In genomic region chr9:26892251-26893029, GRCh38 we compare ENCODE assay signal across 1 cellular context.
A peak's percentile ranks its signal among the peaks of the same experiment; 100 is the strongest.
TF ChIP-seq lines count a peak whose summit lies in the region.

CAAP1 (minus strand) TSS chr9:26892802; CDS start chr9:26892715, 87 bp downstream.

TF ChIP-seq in A549, 52 proteins besides CTCF, POLR2A, EP300 and RAD21 (continued from another document):
- TF ChIP-seq CBX2 (IDR thresholded peaks at IDR 0.05; ENCODE audit: borderline replicate concordance, low read depth) = no peak
- TF ChIP-seq FOSL2 (IDR thresholded peaks at IDR 0.05) = no peak
- TF ChIP-seq FOSL2 (CRISPR knock-in tag; IDR thresholded peaks at IDR 0.05) = no peak
- peak; percentile 82 to 90; a peak in 4 of 5 replicates for TF ChIP-seq JUN (IDR thresholded peaks at IDR 0.05)
- no peak for TF ChIP-seq TP53 (CRISPR knock-in tag; IDR thresholded peaks at IDR 0.05)
- no peak for TF ChIP-seq NFE2L2 (conservative IDR thresholded peaks at IDR 0.05; ENCODE audit: low read length)
- no peak for TF ChIP-seq POLR2AphosphoS2 (conservative IDR thresholded peaks at IDR 0.05; ENCODE audit: low read length)
- no peak for TF ChIP-seq BHLHE40 (IDR thresholded peaks at IDR 0.05; ENCODE audit: low read depth, low read length)
- no peak for TF ChIP-seq EHF (CRISPR knock-in tag; IDR thresholded peaks at IDR 0.05)
- TF ChIP-seq GATA3 (IDR thresholded peaks at IDR 0.05; ENCODE audit: borderline replicate concordance) = peak; percentile 41; the same call in 1 of the 2 replicates
- peak; percentile 89 for TF ChIP-seq PHF8 (IDR thresholded peaks at IDR 0.05; ENCODE audit: borderline replicate concordance, low read depth)
- no peak for TF ChIP-seq HOXB5 (CRISPR knock-in tag; IDR thresholded peaks at IDR 0.05)
- no peak for TF ChIP-seq ZFP36 (IDR thresholded peaks at IDR 0.05; ENCODE audit: borderline replicate concordance, partially characterized antibody)
- no peak for TF ChIP-seq SREBF2 (IDR thresholded peaks at IDR 0.05)
- TF ChIP-seq E2F6 (IDR thresholded peaks at IDR 0.05; ENCODE audit: borderline replicate concordance, low read depth) = peak; percentile 77
- TF ChIP-seq CBX8 (IDR thresholded peaks at IDR 0.05) = no peak
- TF ChIP-seq REST (IDR thresholded peaks at IDR 0.05) = peak; percentile 16; the same call in 1 of the 2 replicates
- TF ChIP-seq EHMT2 (IDR thresholded peaks at IDR 0.05; ENCODE audit: low read depth) = no peak
- no peak for TF ChIP-seq HOXB13 (CRISPR knock-in tag; IDR thresholded peaks at IDR 0.05; ENCODE audit: low read depth)
- peak; percentile 94 for TF ChIP-seq MAX (IDR thresholded peaks at IDR 0.05)
- peak; percentile 64; the same call in 1 of the 2 replicates for TF ChIP-seq ESRRA (IDR thresholded peaks at IDR 0.05; ENCODE audit: borderline replicate concordance, low read length)
